ENCODE assay signal across 16 cellular contexts in the genomic region with DNA sequence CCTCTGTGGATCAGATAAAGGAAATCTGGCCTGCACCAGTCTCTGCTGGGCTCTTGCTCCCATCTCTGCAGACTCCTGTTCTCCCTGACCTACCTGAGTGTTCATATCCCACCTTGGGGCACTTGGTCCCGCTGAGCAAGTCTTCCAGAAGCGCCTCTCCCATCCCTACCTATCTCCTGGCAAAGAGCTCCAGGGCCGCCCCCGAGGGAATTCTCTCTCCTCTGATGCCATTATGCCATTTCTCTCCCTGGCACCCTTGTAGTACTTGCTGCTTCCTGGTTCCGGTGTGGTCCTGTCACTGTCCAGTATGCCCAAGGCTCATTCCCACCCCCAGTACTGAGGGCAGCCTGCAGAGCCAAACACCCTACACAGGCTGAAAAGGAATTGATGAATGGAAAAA.
A peak's percentile ranks its signal among the peaks of the same experiment; 100 is the strongest.
DNase-seq lines count a peak whose midpoint lies in the region; ATAC-seq and TF ChIP-seq lines count a peak whose summit lies in the region.
"Had no signal": no experiment of that assay in that cellular context is flagged by ENCODE, and none has a peak within 500 bp of the region (broad histone marks: within the 10 kb centered on the region; RNA-seq: fewer than 3 reads in every experiment).

No MANE protein-coding gene starts in this region.

- H3K36me3 Mint-ChIP-seq in GM23338 (ENCODE audit: low read depth) (no peaks in the 10 kb centered on the region), glutamatergic neuron (ENCODE audit: unreplicated experiment) (no peaks in the 10 kb centered on the region)
- H3K36me3 Mint-ChIP-seq: CD8-positive, alpha-beta T cell had no signal

- no peaks in the 10 kb centered on the region for H3K9me3 ChIP-seq in RWPE2 (ENCODE audit: severe bottlenecking)
- H3K9me3 ChIP-seq: BLaER1 treated with 17β-estradiol and CSF1 and Interleukin-3, amounts not matched to agents 10 nM and 100 nM had no signal

- H3K4me2 ChIP-seq in GM23338: no peak overlapping the region
- H3K4me2 ChIP-seq: BLaER1 treated with 17β-estradiol and CSF1 and Interleukin-3, amounts not matched to agents 10 nM and 100 nM had no signal

- H3K4me1 ChIP-seq in GM23338 (ENCODE audit: insufficient read depth) (no peaks in the 10 kb centered on the region), RWPE2 (ENCODE audit: insufficient read depth, poor library complexity, severe bottlenecking) (peaks cover 16% of the 10 kb centered on the region)

- H3K27me3 ChIP-seq in GM23338 (ENCODE audit: insufficient read depth) (no peaks in the 10 kb centered on the region), RWPE2 (ENCODE audit: insufficient read depth, poor library complexity, severe bottlenecking) (no peaks in the 10 kb centered on the region)

- H3K4me3 ChIP-seq in GM23338: no peak overlapping the region
- H3K4me3 ChIP-seq in RWPE2 (ENCODE audit: severe bottlenecking): no peak overlapping the region
- H3K4me3 ChIP-seq: BLaER1 treated with 17β-estradiol and CSF1 and Interleukin-3, amounts not matched to agents 10 nM and 100 nM had no signal

- H3K36me3 ChIP-seq in GM23338 (ENCODE audit: insufficient read depth) (no peaks in the 10 kb centered on the region), RWPE2 (ENCODE audit: low read depth) (no peaks in the 10 kb centered on the region)
- H3K36me3 ChIP-seq: BLaER1 treated with 17β-estradiol and CSF1 and Interleukin-3, amounts not matched to agents 10 nM and 100 nM had no signal

- H2AFZ ChIP-seq in GM23338: no peak overlapping the region

- DNase-seq in GM23338 (ENCODE audit: low spot score): no peak
- DNase-seq in RWPE2 (ENCODE audit: low spot score): peak; percentile 21
- DNase-seq in glutamatergic neuron: no peak
- DNase-seq in posterior vena cava (ENCODE audit: low spot score): peak; percentile 43
- DNase-seq in activated CD8-positive, alpha-beta memory T cell treated with anti-CD3 and anti-CD28 coated beads for 24 hours: no peak
- DNase-seq in NCI-H2029 treated with DMSO at 0.1 percent for 48 hours (lab: John Stamatoyannopoulos, UW): no peak
- DNase-seq in NCI-H748 treated with DMSO at 0.1 percent for 48 hours (lab: John Stamatoyannopoulos, UW): no peak
- DNase-seq: Calu3; CD8-positive, alpha-beta T cell; DMS79 treated with DMSO at 0.1 percent for 48 hours; GF-D8; HCEC 1CT; HFFc6; IMR-90 had no signal

- no peaks in the 10 kb centered on the region for H3F3A ChIP-seq in GM23338 (replicated peaks; ENCODE audit: low read depth)

- H3K9me2 ChIP-seq in GM23338 (ENCODE audit: insufficient read depth): no peaks in the 10 kb centered on the region

- no peaks in the 10 kb centered on the region for H4K20me1 ChIP-seq in GM23338 (replicated peaks; ENCODE audit: insufficient read depth)

- peaks cover 9% of the 10 kb centered on the region for H3K27me3 Mint-ChIP-seq in GM23338 (ENCODE audit: insufficient read depth, low read depth, poor library complexity)
- peaks cover 6% of the 10 kb centered on the region for H3K27me3 Mint-ChIP-seq in glutamatergic neuron (ENCODE audit: unreplicated experiment)

- ATAC-seq in GM23338: no peak
- no peak for ATAC-seq in RWPE2 (ENCODE audit: low read depth)
- ATAC-seq: CD8-positive, alpha-beta T cell had no signal

- no peak overlapping the region for H3K4me3 Mint-ChIP-seq in GM23338
- H3K4me3 Mint-ChIP-seq in glutamatergic neuron (ENCODE audit: unreplicated experiment): peak overlapping the region; percentile 71
- H3K4me3 Mint-ChIP-seq: B cell; CD8-positive, alpha-beta T cell; HFFc6 had no signal

- no peaks in the 10 kb centered on the region for H3K79me2 ChIP-seq in GM23338 (replicated peaks; ENCODE audit: insufficient read depth)

- H3K4me1 Mint-ChIP-seq in GM23338 (peaks cover 20% of the 10 kb centered on the region), glutamatergic neuron (ENCODE audit: low read depth, unreplicated experiment) (peaks cover 50% of the 10 kb centered on the region)
- H3K4me1 Mint-ChIP-seq: B cell had no signal

- H3K27ac Mint-ChIP-seq in GM23338 (0 out of 2 replicates have a peak overlapping the region, but pooled peaks have one; percentile 50), glutamatergic neuron (ENCODE audit: unreplicated experiment) (peak overlapping the region; percentile 68)
- H3K27ac Mint-ChIP-seq: B cell; CD8-positive, alpha-beta T cell; HFFc6 had no signal

- TF ChIP-seq CTCF in GM23338 (conservative IDR thresholded peaks at IDR 0.05; ENCODE audit: low read depth in 2 of 2) (no peak), RWPE2 (IDR thresholded peaks at IDR 0.05; ENCODE audit: poor library complexity, severe bottlenecking) (no peak), glutamatergic neuron (IDR thresholded peaks at IDR 0.05; ENCODE audit: partially characterized antibody, unreplicated experiment) (no peak)

- H3K9me3 Mint-ChIP-seq in GM23338 (no peaks in the 10 kb centered on the region), glutamatergic neuron (ENCODE audit: unreplicated experiment) (peaks cover 10% of the 10 kb centered on the region)
- H3K9me3 Mint-ChIP-seq: CD8-positive, alpha-beta T cell; HFFc6 had no signal

- intact Hi-C loops in posterior vena cava (cut with DNase I): no loop called here

- no peak overlapping the region for H3K27ac ChIP-seq in GM23338 (ENCODE audit: low read depth)
- no peak overlapping the region for H3K27ac ChIP-seq in RWPE2 (ENCODE audit: poor library complexity, severe bottlenecking)
- H3K27ac ChIP-seq: BLaER1 treated with 17β-estradiol and CSF1 and Interleukin-3, amounts not matched to agents 10 nM and 100 nM had no signal

TF ChIP-seq in GM23338, 12 proteins besides CTCF, POLR2A, EP300 and RAD21 (continues in another document):
- TF ChIP-seq POLR2AphosphoS5 (IDR thresholded peaks at IDR 0.05; ENCODE audit: low read depth) (no peak), STAT1 (IDR thresholded peaks at IDR 0.05; ENCODE audit: unreplicated experiment) (no peak), NANOG (IDR thresholded peaks at IDR 0.05; ENCODE audit: borderline replicate concordance) (no peak), JUNB (IDR thresholded peaks at IDR 0.05; ENCODE audit: unreplicated experiment) (no peak), ZNF114 (CRISPR knock-in tag; IDR thresholded peaks at IDR 0.05) (no peak), EZH2 (IDR thresholded peaks at IDR 0.05; ENCODE audit: low read depth, unreplicated experiment) (no peak), ZNF331 (CRISPR knock-in tag; IDR thresholded peaks at IDR 0.05; ENCODE audit: low read depth) (no peak), EZH2phosphoT487 (IDR thresholded peaks at IDR 0.05; ENCODE audit: unreplicated experiment) (no peak), CREB1 (CRISPR knock-in tag; IDR thresholded peaks at IDR 0.05; ENCODE audit: low read depth) (no peak)
- TF ChIP-seq, protein P1, sequence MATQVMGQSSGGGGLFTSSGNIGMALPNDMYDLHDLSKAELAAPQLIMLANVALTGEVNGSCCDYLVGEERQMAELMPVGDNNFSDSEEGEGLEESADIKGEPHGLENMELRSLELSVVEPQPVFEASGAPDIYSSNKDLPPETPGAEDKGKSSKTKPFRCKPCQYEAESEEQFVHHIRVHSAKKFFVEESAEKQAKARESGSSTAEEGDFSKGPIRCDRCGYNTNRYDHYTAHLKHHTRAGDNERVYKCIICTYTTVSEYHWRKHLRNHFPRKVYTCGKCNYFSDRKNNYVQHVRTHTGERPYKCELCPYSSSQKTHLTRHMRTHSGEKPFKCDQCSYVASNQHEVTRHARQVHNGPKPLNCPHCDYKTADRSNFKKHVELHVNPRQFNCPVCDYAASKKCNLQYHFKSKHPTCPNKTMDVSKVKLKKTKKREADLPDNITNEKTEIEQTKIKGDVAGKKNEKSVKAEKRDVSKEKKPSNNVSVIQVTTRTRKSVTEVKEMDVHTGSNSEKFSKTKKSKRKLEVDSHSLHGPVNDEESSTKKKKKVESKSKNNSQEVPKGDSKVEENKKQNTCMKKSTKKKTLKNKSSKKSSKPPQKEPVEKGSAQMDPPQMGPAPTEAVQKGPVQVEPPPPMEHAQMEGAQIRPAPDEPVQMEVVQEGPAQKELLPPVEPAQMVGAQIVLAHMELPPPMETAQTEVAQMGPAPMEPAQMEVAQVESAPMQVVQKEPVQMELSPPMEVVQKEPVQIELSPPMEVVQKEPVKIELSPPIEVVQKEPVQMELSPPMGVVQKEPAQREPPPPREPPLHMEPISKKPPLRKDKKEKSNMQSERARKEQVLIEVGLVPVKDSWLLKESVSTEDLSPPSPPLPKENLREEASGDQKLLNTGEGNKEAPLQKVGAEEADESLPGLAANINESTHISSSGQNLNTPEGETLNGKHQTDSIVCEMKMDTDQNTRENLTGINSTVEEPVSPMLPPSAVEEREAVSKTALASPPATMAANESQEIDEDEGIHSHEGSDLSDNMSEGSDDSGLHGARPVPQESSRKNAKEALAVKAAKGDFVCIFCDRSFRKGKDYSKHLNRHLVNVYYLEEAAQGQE (IDR thresholded peaks at IDR 0.05; ENCODE audit: unreplicated experiment): no peak
- TF ChIP-seq, protein P2, sequence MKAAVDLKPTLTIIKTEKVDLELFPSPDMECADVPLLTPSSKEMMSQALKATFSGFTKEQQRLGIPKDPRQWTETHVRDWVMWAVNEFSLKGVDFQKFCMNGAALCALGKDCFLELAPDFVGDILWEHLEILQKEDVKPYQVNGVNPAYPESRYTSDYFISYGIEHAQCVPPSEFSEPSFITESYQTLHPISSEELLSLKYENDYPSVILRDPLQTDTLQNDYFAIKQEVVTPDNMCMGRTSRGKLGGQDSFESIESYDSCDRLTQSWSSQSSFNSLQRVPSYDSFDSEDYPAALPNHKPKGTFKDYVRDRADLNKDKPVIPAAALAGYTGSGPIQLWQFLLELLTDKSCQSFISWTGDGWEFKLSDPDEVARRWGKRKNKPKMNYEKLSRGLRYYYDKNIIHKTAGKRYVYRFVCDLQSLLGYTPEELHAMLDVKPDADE (IDR thresholded peaks at IDR 0.05): no peak

Comparison
In these comparisons a context has a peak if more than half of its experiments do, and no peak if none do; other contexts are left out.
1. DNase-seq: peak in RWPE2 (single experiment) and posterior vena cava (single experiment); none in GM23338 (single experiment), glutamatergic neuron (single experiment), activated CD8-positive, alpha-beta memory T cell treated with anti-CD3 and anti-CD28 coated beads for 24 hours (single experiment), NCI-H2029 treated with DMSO at 0.1 percent for 48 hours (single experiment) and NCI-H748 treated with DMSO at 0.1 percent for 48 hours (single experiment).